Comparison of ENCODE assay signal across 1 cellular context in the genomic region with DNA sequence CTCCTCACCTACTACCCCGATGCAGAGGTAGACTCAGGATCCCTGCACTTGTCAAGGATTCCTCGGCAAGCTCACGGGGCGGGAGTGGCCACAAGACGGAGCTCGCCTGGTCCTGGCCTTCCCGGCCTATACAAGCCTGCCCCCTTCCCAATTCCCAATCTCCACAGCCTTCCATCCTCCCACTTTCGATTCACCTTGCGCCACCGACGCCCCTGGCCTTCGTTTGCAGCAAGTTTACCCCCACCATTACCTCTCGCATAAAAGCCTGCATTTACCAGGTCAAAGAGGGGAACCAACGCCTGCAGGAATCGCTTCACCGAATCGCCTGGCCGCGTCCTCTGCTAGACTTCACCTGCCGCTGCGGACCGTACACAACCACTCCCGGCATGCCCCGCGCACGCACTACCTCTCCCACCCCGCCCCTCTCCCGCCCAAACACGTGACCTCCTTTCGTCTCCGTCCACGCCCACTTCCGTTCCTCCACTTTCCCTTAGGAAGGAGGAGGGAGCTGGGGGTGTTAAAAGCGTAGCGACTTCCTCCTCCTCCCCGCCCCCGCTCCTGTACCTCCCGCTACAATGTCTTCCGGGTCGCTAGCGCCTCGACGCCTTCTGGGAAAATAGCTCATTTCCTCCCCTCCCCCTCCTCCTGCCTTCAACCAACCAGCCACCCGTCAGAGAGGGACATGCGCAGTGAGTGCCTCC.
A peak's percentile ranks its signal among the peaks of the same experiment; 100 is the strongest.
TF ChIP-seq lines count a peak whose summit lies in the region.

Gene ORC4, minus strand, starts transcription at position 380 of the 701 bp plus-strand sequence. CDS start 44,779 bp downstream, outside the sequence.

TF ChIP-seq in HepG2, 621 proteins besides CTCF, POLR2A, EP300 and RAD21 (continued from another document and continues in another):
- TF ChIP-seq, protein P1, sequence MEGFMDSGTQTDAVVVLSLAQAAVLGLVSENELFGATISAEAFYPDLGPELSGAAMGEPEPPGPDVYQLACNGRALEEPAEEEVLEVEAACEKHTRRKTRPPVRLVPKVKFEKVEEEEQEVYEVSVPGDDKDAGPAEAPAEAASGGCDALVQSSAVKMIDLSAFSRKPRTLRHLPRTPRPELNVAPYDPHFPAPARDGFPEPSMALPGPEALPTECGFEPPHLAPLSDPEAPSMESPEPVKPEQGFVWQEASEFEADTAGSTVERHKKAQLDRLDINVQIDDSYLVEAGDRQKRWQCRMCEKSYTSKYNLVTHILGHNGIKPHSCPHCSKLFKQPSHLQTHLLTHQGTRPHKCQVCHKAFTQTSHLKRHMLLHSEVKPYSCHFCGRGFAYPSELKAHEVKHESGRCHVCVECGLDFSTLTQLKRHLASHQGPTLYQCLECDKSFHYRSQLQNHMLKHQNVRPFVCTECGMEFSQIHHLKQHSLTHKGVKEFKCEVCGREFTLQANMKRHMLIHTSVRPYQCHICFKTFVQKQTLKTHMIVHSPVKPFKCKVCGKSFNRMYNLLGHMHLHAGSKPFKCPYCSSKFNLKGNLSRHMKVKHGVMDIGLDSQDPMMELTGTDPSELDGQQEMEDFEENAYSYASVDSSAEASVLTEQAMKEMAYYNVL (CRISPR knock-in tag; IDR thresholded peaks at IDR 0.05; ENCODE audit: borderline replicate concordance) = peak; percentile 77; the same call in 1 of the 2 replicates
- TF ChIP-seq MATR3 (CRISPR knock-in tag; IDR thresholded peaks at IDR 0.05) (no peak), HMGXB4 (CRISPR knock-in tag; IDR thresholded peaks at IDR 0.05; ENCODE audit: borderline replicate concordance in 1 of 2, low read depth in 1 of 2) (peak; percentile 98), CREB3 (CRISPR knock-in tag; IDR thresholded peaks at IDR 0.05) (no peak), SOX6 (IDR thresholded peaks at IDR 0.05) (no peak), SOX6 (CRISPR knock-in tag; IDR thresholded peaks at IDR 0.05) (peak; percentile 77), RCOR2 (CRISPR knock-in tag; IDR thresholded peaks at IDR 0.05) (0 out of 2 replicates have a peak, but pooled peaks have one; percentile 25), ZBTB25 (CRISPR knock-in tag; IDR thresholded peaks at IDR 0.05) (peak; percentile 88), PHF21A (CRISPR knock-in tag; IDR thresholded peaks at IDR 0.05) (peak; percentile 89), ZNF646 (CRISPR knock-in tag; IDR thresholded peaks at IDR 0.05) (peak; percentile 70; the same call in 1 of the 2 replicates), LBX2 (CRISPR knock-in tag; IDR thresholded peaks at IDR 0.05; ENCODE audit: borderline replicate concordance) (peak; percentile 63; the same call in 1 of the 2 replicates), DMTF1 (CRISPR knock-in tag; IDR thresholded peaks at IDR 0.05) (peak; percentile 92), KLF16 (CRISPR knock-in tag; IDR thresholded peaks at IDR 0.05) (peak in 1 of 2 experiments; percentile 98; a peak in 2 of 4 replicates), ETV6 (CRISPR knock-in tag; conservative IDR thresholded peaks at IDR 0.05) (peak; percentile 33; the same call in 1 of the 2 replicates), STAT6 (CRISPR knock-in tag; IDR thresholded peaks at IDR 0.05; ENCODE audit: borderline replicate concordance) (0 out of 2 replicates have a peak, but pooled peaks have one; percentile 20)
- TF ChIP-seq, protein P2, sequence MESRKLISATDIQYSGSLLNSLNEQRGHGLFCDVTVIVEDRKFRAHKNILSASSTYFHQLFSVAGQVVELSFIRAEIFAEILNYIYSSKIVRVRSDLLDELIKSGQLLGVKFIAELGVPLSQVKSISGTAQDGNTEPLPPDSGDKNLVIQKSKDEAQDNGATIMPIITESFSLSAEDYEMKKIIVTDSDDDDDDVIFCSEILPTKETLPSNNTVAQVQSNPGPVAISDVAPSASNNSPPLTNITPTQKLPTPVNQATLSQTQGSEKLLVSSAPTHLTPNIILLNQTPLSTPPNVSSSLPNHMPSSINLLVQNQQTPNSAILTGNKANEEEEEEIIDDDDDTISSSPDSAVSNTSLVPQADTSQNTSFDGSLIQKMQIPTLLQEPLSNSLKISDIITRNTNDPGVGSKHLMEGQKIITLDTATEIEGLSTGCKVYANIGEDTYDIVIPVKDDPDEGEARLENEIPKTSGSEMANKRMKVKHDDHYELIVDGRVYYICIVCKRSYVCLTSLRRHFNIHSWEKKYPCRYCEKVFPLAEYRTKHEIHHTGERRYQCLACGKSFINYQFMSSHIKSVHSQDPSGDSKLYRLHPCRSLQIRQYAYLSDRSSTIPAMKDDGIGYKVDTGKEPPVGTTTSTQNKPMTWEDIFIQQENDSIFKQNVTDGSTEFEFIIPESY (CRISPR knock-in tag; IDR thresholded peaks at IDR 0.05) = peak; percentile 14; the same call in 1 of the 2 replicates
- TF ChIP-seq, protein P3, sequence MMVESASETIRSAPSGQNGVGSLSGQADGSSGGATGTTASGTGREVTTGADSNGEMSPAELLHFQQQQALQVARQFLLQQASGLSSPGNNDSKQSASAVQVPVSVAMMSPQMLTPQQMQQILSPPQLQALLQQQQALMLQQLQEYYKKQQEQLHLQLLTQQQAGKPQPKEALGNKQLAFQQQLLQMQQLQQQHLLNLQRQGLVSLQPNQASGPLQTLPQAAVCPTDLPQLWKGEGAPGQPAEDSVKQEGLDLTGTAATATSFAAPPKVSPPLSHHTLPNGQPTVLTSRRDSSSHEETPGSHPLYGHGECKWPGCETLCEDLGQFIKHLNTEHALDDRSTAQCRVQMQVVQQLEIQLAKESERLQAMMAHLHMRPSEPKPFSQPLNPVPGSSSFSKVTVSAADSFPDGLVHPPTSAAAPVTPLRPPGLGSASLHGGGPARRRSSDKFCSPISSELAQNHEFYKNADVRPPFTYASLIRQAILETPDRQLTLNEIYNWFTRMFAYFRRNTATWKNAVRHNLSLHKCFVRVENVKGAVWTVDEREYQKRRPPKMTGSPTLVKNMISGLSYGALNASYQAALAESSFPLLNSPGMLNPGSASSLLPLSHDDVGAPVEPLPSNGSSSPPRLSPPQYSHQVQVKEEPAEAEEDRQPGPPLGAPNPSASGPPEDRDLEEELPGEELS (CRISPR knock-in tag; IDR thresholded peaks at IDR 0.05) = peak; percentile 80
- TF ChIP-seq, protein P4, sequence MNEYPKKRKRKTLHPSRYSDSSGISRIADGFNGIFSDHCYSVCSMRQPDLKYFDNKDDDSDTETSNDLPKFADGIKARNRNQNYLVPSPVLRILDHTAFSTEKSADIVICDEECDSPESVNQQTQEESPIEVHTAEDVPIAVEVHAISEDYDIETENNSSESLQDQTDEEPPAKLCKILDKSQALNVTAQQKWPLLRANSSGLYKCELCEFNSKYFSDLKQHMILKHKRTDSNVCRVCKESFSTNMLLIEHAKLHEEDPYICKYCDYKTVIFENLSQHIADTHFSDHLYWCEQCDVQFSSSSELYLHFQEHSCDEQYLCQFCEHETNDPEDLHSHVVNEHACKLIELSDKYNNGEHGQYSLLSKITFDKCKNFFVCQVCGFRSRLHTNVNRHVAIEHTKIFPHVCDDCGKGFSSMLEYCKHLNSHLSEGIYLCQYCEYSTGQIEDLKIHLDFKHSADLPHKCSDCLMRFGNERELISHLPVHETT (CRISPR knock-in tag; conservative IDR thresholded peaks at IDR 0.05) = peak; percentile 88
